Comparison of ENCODE assay signal across 1 cellular context in the genomic region with DNA sequence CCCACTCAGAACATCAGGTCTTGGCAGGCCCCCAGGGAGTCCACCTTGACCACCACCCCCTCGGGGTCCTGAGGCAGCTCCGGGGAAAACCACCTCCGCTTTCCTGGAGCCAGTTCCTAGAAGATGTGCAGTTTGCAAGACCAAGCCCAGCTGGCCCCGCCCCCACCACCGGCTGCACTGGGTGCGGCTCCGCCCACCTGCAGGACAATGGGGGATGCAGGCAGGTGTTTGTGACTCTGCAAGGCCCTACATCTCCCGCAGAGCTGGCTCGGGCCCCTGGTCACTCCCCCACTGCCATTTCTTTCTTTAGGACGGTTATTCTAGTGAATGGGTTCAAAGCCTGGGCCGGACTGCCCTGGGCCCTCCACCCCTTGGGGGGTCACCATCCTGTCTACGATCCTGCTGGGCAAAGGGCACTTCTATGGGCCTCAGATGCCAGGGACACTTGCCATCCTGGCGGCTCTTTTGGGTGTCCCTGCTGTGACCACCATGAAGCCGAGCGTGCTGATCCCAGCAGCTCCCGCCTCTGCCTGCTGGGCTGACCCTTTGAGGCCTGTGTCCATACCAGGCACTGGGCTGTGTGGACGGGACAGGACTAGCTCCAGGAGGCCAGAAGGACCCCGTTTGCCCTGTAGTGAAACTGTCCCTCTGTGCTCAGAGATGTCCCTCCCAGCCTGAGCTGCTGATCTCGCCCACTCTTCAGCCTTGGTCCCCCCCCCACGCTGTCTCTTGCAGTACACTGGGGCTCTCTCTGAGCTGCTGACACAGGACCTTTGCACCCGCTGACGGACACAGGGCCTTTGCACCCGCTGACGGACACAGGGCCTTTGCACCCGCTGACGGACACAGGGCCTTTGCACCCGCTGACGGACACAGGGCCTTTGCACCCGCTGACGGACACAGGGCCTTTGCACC.
TF ChIP-seq lines count a peak whose summit lies in the region.

No MANE protein-coding gene starts in this region.

TF ChIP-seq in HepG2, 621 proteins besides CTCF, POLR2A, EP300 and RAD21 (continued from another document and continues in another):
- TF ChIP-seq PHF8 (CRISPR knock-in tag; IDR thresholded peaks at IDR 0.05) = no peak
- no peak for TF ChIP-seq SAP130 (CRISPR knock-in tag; IDR thresholded peaks at IDR 0.05; ENCODE audit: low read depth)
- no peak for TF ChIP-seq RFX3 (CRISPR knock-in tag; IDR thresholded peaks at IDR 0.05)
- TF ChIP-seq PTBP1 (IDR thresholded peaks at IDR 0.05; ENCODE audit: low read depth, low read length, poor library complexity, severe bottlenecking) = peak; percentile 29
- no peak for TF ChIP-seq PITX1 (CRISPR knock-in tag; IDR thresholded peaks at IDR 0.05)
- no peak for TF ChIP-seq NR2F1 (CRISPR knock-in tag; IDR thresholded peaks at IDR 0.05)
- no peak for TF ChIP-seq SMC3 (IDR thresholded peaks at IDR 0.05; ENCODE audit: low read length)
- no peak for TF ChIP-seq GATAD2A (CRISPR knock-in tag; IDR thresholded peaks at IDR 0.05)
- TF ChIP-seq HNF4G (IDR thresholded peaks at IDR 0.05; ENCODE audit: borderline replicate concordance, low read depth, low read length) = no peak; the same call in 1 of the 2 replicates
- peak; percentile 45; the same call in 1 of the 2 replicates for TF ChIP-seq HNF4G (CRISPR knock-in tag; IDR thresholded peaks at IDR 0.05; ENCODE audit: borderline replicate concordance, low read depth)
- TF ChIP-seq ADNP (CRISPR knock-in tag; IDR thresholded peaks at IDR 0.05) = 0 out of 2 replicates have a peak, but pooled peaks have one; percentile 18
- TF ChIP-seq, protein P1, sequence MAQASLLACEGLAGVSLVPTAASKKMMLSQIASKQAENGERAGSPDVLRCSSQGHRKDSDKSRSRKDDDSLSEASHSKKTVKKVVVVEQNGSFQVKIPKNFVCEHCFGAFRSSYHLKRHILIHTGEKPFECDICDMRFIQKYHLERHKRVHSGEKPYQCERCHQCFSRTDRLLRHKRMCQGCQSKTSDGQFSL (CRISPR knock-in tag; IDR thresholded peaks at IDR 0.05) = peak; percentile 60; the same call in 1 of the 2 replicates
- TF ChIP-seq ZNF556 (CRISPR knock-in tag; IDR thresholded peaks at IDR 0.05; ENCODE audit: borderline replicate concordance) = no peak
- no peak for TF ChIP-seq ONECUT2 (CRISPR knock-in tag; IDR thresholded peaks at IDR 0.05)
- TF ChIP-seq, protein P2, sequence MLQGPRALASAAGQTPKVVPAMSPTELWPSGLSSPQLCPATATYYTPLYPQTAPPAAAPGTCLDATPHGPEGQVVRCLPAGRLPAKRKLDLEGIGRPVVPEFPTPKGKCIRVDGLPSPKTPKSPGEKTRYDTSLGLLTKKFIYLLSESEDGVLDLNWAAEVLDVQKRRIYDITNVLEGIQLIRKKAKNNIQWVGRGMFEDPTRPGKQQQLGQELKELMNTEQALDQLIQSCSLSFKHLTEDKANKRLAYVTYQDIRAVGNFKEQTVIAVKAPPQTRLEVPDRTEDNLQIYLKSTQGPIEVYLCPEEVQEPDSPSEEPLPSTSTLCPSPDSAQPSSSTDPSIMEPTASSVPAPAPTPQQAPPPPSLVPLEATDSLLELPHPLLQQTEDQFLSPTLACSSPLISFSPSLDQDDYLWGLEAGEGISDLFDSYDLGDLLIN (CRISPR knock-in tag; IDR thresholded peaks at IDR 0.05; ENCODE audit: borderline replicate concordance) = no peak
- no peak for TF ChIP-seq ZSCAN9 (CRISPR knock-in tag; IDR thresholded peaks at IDR 0.05; ENCODE audit: borderline replicate concordance)
- TF ChIP-seq ZFP36 (IDR thresholded peaks at IDR 0.05; ENCODE audit: borderline replicate concordance, low read depth, low read length, partially characterized antibody) = no peak
- TF ChIP-seq JARID2 (CRISPR knock-in tag; IDR thresholded peaks at IDR 0.05; ENCODE audit: insufficient replicate concordance) = no peak
- TF ChIP-seq NFATC3 (CRISPR knock-in tag; IDR thresholded peaks at IDR 0.05) = no peak
- TF ChIP-seq ZNF501 (CRISPR knock-in tag; IDR thresholded peaks at IDR 0.05) = no peak
- TF ChIP-seq HIC2 (CRISPR knock-in tag; IDR thresholded peaks at IDR 0.05; ENCODE audit: low read depth) = no peak
- TF ChIP-seq ZFY (CRISPR knock-in tag; IDR thresholded peaks at IDR 0.05) = no peak
- TF ChIP-seq, protein P3, sequence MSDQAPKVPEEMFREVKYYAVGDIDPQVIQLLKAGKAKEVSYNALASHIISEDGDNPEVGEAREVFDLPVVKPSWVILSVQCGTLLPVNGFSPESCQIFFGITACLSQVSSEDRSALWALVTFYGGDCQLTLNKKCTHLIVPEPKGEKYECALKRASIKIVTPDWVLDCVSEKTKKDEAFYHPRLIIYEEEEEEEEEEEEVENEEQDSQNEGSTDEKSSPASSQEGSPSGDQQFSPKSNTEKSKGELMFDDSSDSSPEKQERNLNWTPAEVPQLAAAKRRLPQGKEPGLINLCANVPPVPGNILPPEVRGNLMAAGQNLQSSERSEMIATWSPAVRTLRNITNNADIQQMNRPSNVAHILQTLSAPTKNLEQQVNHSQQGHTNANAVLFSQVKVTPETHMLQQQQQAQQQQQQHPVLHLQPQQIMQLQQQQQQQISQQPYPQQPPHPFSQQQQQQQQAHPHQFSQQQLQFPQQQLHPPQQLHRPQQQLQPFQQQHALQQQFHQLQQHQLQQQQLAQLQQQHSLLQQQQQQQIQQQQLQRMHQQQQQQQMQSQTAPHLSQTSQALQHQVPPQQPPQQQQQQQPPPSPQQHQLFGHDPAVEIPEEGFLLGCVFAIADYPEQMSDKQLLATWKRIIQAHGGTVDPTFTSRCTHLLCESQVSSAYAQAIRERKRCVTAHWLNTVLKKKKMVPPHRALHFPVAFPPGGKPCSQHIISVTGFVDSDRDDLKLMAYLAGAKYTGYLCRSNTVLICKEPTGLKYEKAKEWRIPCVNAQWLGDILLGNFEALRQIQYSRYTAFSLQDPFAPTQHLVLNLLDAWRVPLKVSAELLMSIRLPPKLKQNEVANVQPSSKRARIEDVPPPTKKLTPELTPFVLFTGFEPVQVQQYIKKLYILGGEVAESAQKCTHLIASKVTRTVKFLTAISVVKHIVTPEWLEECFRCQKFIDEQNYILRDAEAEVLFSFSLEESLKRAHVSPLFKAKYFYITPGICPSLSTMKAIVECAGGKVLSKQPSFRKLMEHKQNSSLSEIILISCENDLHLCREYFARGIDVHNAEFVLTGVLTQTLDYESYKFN (CRISPR knock-in tag; conservative IDR thresholded peaks at IDR 0.05) = 0 out of 2 replicates have a peak, but pooled peaks have one; percentile 6
- TF ChIP-seq ZNF138 (CRISPR knock-in tag; IDR thresholded peaks at IDR 0.05; ENCODE audit: low read depth) = no peak
- TF ChIP-seq, protein P4, sequence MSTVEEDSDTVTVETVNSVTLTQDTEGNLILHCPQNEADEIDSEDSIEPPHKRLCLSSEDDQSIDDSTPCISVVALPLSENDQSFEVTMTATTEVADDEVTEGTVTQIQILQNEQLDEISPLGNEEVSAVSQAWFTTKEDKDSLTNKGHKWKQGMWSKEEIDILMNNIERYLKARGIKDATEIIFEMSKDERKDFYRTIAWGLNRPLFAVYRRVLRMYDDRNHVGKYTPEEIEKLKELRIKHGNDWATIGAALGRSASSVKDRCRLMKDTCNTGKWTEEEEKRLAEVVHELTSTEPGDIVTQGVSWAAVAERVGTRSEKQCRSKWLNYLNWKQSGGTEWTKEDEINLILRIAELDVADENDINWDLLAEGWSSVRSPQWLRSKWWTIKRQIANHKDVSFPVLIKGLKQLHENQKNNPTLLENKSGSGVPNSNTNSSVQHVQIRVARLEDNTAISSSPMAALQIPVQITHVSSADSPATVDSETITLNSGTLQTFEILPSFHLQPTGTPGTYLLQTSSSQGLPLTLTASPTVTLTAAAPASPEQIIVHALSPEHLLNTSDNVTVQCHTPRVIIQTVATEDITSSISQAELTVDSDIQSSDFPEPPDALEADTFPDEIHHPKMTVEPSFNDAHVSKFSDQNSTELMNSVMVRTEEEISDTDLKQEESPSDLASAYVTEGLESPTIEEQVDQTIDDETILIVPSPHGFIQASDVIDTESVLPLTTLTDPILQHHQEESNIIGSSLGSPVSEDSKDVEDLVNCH (CRISPR knock-in tag; IDR thresholded peaks at IDR 0.05) = no peak
- TF ChIP-seq, protein P5, sequence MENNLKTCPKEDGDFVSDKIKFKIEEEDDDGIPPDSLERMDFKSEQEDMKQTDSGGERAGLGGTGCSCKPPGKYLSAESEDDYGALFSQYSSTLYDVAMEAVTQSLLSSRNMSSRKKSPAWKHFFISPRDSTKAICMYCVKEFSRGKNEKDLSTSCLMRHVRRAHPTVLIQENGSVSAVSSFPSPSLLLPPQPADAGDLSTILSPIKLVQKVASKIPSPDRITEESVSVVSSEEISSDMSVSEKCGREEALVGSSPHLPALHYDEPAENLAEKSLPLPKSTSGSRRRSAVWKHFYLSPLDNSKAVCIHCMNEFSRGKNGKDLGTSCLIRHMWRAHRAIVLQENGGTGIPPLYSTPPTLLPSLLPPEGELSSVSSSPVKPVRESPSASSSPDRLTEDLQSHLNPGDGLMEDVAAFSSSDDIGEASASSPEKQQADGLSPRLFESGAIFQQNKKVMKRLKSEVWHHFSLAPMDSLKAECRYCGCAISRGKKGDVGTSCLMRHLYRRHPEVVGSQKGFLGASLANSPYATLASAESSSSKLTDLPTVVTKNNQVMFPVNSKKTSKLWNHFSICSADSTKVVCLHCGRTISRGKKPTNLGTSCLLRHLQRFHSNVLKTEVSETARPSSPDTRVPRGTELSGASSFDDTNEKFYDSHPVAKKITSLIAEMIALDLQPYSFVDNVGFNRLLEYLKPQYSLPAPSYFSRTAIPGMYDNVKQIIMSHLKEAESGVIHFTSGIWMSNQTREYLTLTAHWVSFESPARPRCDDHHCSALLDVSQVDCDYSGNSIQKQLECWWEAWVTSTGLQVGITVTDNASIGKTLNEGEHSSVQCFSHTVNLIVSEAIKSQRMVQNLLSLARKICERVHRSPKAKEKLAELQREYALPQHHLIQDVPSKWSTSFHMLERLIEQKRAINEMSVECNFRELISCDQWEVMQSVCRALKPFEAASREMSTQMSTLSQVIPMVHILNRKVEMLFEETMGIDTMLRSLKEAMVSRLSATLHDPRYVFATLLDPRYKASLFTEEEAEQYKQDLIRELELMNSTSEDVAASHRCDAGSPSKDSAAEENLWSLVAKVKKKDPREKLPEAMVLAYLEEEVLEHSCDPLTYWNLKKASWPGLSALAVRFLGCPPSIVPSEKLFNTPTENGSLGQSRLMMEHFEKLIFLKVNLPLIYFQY (CRISPR knock-in tag; IDR thresholded peaks at IDR 0.05; ENCODE audit: borderline replicate concordance) = no peak
- no peak for TF ChIP-seq ZNF670 (CRISPR knock-in tag; IDR thresholded peaks at IDR 0.05; ENCODE audit: borderline replicate concordance)
- TF ChIP-seq ZNF567 (CRISPR knock-in tag; IDR thresholded peaks at IDR 0.05; ENCODE audit: borderline replicate concordance) = no peak
- no peak for TF ChIP-seq ZNF33B (CRISPR knock-in tag; IDR thresholded peaks at IDR 0.05)
- TF ChIP-seq ZBTB42 (CRISPR knock-in tag; IDR thresholded peaks at IDR 0.05) = no peak
- TF ChIP-seq ZNF441 (CRISPR knock-in tag; IDR thresholded peaks at IDR 0.05; ENCODE audit: borderline replicate concordance) = no peak
- no peak for TF ChIP-seq MBD4 (IDR thresholded peaks at IDR 0.05; ENCODE audit: borderline replicate concordance, low read length)
- TF ChIP-seq ZNF772 (CRISPR knock-in tag; IDR thresholded peaks at IDR 0.05) = no peak
- peak; percentile 1 for TF ChIP-seq ZNF883 (CRISPR knock-in tag; IDR thresholded peaks at IDR 0.05; ENCODE audit: not compliant biosample characterization)
- TF ChIP-seq ZMAT3 (CRISPR knock-in tag; conservative IDR thresholded peaks at IDR 0.05) = no peak
- no peak for TF ChIP-seq ZKSCAN8 (CRISPR knock-in tag; IDR thresholded peaks at IDR 0.05; ENCODE audit: borderline replicate concordance)
- TF ChIP-seq KAT8 (CRISPR knock-in tag; IDR thresholded peaks at IDR 0.05) = no peak
- no peak for TF ChIP-seq THAP8 (CRISPR knock-in tag; IDR thresholded peaks at IDR 0.05; ENCODE audit: borderline replicate concordance)
- TF ChIP-seq SMARCC2 (IDR thresholded peaks at IDR 0.05) = no peak
- TF ChIP-seq, protein P6, sequence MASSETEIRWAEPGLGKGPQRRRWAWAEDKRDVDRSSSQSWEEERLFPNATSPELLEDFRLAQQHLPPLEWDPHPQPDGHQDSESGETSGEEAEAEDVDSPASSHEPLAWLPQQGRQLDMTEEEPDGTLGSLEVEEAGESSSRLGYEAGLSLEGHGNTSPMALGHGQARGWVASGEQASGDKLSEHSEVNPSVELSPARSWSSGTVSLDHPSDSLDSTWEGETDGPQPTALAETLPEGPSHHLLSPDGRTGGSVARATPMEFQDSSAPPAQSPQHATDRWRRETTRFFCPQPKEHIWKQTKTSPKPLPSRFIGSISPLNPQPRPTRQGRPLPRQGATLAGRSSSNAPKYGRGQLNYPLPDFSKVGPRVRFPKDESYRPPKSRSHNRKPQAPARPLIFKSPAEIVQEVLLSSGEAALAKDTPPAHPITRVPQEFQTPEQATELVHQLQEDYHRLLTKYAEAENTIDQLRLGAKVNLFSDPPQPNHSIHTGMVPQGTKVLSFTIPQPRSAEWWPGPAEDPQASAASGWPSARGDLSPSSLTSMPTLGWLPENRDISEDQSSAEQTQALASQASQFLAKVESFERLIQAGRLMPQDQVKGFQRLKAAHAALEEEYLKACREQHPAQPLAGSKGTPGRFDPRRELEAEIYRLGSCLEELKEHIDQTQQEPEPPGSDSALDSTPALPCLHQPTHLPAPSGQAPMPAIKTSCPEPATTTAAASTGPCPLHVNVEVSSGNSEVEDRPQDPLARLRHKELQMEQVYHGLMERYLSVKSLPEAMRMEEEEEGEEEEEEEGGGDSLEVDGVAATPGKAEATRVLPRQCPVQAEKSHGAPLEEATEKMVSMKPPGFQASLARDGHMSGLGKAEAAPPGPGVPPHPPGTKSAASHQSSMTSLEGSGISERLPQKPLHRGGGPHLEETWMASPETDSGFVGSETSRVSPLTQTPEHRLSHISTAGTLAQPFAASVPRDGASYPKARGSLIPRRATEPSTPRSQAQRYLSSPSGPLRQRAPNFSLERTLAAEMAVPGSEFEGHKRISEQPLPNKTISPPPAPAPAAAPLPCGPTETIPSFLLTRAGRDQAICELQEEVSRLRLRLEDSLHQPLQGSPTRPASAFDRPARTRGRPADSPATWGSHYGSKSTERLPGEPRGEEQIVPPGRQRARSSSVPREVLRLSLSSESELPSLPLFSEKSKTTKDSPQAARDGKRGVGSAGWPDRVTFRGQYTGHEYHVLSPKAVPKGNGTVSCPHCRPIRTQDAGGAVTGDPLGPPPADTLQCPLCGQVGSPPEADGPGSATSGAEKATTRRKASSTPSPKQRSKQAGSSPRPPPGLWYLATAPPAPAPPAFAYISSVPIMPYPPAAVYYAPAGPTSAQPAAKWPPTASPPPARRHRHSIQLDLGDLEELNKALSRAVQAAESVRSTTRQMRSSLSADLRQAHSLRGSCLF (CRISPR knock-in tag; IDR thresholded peaks at IDR 0.05; ENCODE audit: borderline replicate concordance) = no peak
